ENCODE assay signal across 12 cellular contexts in the genomic region with DNA sequence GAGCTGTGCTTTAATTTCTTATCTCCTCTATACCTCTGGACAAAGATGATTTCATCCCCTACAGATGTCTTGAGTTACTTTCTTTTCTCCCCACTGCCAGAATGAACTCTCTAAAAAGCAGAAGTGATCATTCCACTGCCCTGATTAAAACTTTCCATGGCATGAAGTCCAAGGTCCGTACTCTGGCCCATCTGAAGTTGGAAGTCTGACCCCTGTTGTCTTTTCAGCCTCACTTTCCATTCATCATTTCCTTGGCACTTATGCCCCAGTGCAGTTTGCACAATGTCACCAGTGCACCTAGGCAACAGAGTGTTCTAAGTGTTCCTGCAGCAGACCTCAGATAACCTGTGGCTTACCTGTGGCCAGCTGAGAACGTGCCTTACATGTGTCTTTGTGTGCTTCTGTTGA.
DNase-seq lines count a peak whose midpoint lies in the region; ATAC-seq, FAIRE-seq and TF ChIP-seq lines count a peak whose summit lies in the region.
"Had no signal": no experiment of that assay in that cellular context is flagged by ENCODE, and none has a peak within 500 bp of the region (broad histone marks: within the 10 kb centered on the region; RNA-seq: fewer than 3 reads in every experiment).

No MANE protein-coding gene starts in this region.

- FAIRE-seq in GM12891 (lab: Jason Lieb, UNC), result peak; percentile 55

- POLR2A ChIA-PET in HEK293 (lab: Yijun Ruan, JAX), result no interaction called here
- POLR2A ChIA-PET in OCI-LY7 (lab: Charles Lee), result no interaction called here

- no TSS peak for BruUV-seq in OCI-LY7 (replicated peaks; lab: Mats Ljungman, UMichigan)

- no peak overlapping the region for H2AFZ ChIP-seq in OCI-LY7 (ENCODE audit: low read length)
- H2AFZ ChIP-seq: GM23338 had no signal

- no peaks in the 10 kb centered on the region for H3K9me3 ChIP-seq in HEK293 (ENCODE audit: control insufficient read depth, insufficient read depth, low read depth, low read length)
- no peaks in the 10 kb centered on the region for H3K9me3 ChIP-seq in OCI-LY7 (ENCODE audit: low read length)

- H3K36me3 ChIP-seq in HEK293 (ENCODE audit: control insufficient read depth in 2 of 2, insufficient read depth in 1 of 2, low read length in 2 of 2), result no peaks in the 10 kb centered on the region
- H3K36me3 ChIP-seq in OCI-LY7 (ENCODE audit: insufficient read depth, low read length), result no peaks in the 10 kb centered on the region

- H3K4me1 ChIP-seq in HEK293 (ENCODE audit: control insufficient read depth, insufficient read depth, low read length), result no peaks in the 10 kb centered on the region
- H3K4me1 ChIP-seq in OCI-LY7 (ENCODE audit: insufficient read depth, low read length, poor library complexity, severe bottlenecking), result peaks cover 10% of the 10 kb centered on the region

- CTCF ChIA-PET in HEK293 (lab: Yijun Ruan, JAX), result interaction anchor here (0.8 kb wide), 1 partner anchor 62 kb away, joined by 5 read pairs; no protein-coding TSS in a partner anchor
- CTCF ChIA-PET in OCI-LY7 (lab: Charles Lee; ENCODE audit: unreplicated experiment), result no interaction called here

- ATAC-seq in GM21619 (IDR thresholded peaks at IDR 0.05; ENCODE audit: unreplicated experiment) (no peak), HG02571 (IDR thresholded peaks at IDR 0.05; ENCODE audit: unreplicated experiment) (no peak)
- ATAC-seq: activated naive CD4-positive, alpha-beta T cell treated with anti-CD3 and anti-CD28 coated beads, Interleukin-2, amount 50 U/mL, for 72 hours; GM23338 had no signal

- H3K27ac ChIP-seq in HEK293 (ENCODE audit: extremely low read depth, low read depth, low read length) (no peak overlapping the region), OCI-LY7 (ENCODE audit: low read depth, low read length, poor library complexity, severe bottlenecking) (no peak overlapping the region)

- no peak overlapping the region for H3K4me2 ChIP-seq in OCI-LY7 (ENCODE audit: low read length)
- H3K4me2 ChIP-seq: GM23338 had no signal

- no peaks in the 10 kb centered on the region for H4K20me1 ChIP-seq in OCI-LY7 (ENCODE audit: insufficient read depth, low read length)

- H3K4me3 ChIP-seq in HEK293 (ENCODE audit: low read depth, low read length), result no peak overlapping the region
- no peak overlapping the region for H3K4me3 ChIP-seq in OCI-LY7 (ENCODE audit: low read depth, low read length, poor library complexity, severe bottlenecking)
- H3K4me3 ChIP-seq: GM23338 had no signal

- TF ChIP-seq CTCF in HEK293 (tag by site-specific recombination; IDR thresholded peaks at IDR 0.05), result no peak
- no peak for TF ChIP-seq CTCF in OCI-LY7 (conservative IDR thresholded peaks at IDR 0.05; ENCODE audit: low read length)

- no peaks in the 10 kb centered on the region for H3K9me2 ChIP-seq in OCI-LY7 (ENCODE audit: insufficient read depth, low read length)

- no peaks in the 10 kb centered on the region for H3K79me2 ChIP-seq in OCI-LY7 (ENCODE audit: insufficient read depth, low read depth, low read length)

- no peak for DNase-seq in GM12891 (ENCODE audit: insufficient read length, low spot score)
- DNase-seq in OCI-LY7 (ENCODE audit: low spot score), result peak; percentile 3
- DNase-seq in iris pigment epithelial cell (ENCODE audit: low read depth), result peak; percentile 42
- DNase-seq in NCI-H774 (lab: John Stamatoyannopoulos, UW), result no peak
- DNase-seq in UCSD-AML1 (lab: John Stamatoyannopoulos, UW; ENCODE audit: unreplicated experiment), result no peak
- DNase-seq: NCI-H1694 treated with DMSO at 0.1 percent for 48 hours, trophoblast cell had no signal

- no peak for TF ChIP-seq POLR2A in GM12891 (IDR thresholded peaks at IDR 0.05; ENCODE audit: low read depth, low read length)

- intact Hi-C loops in OCI-LY7 (cut with micrococcal nuclease; ENCODE audit: unreplicated experiment), result no loop called here

TF ChIP-seq in GM12891, 5 proteins besides CTCF, POLR2A, EP300 and RAD21:
- TF ChIP-seq POLR2AphosphoS5 (IDR thresholded peaks at IDR 0.05; ENCODE audit: low read depth, low read length) (no peak), SPI1 (IDR thresholded peaks at IDR 0.05; ENCODE audit: low read depth, low read length) (peak; percentile 83)

TF ChIP-seq in HEK293, 187 proteins besides CTCF, POLR2A, EP300 and RAD21:
- TF ChIP-seq ZNF214 (tag by site-specific recombination; IDR thresholded peaks at IDR 0.05; ENCODE audit: borderline replicate concordance), result no peak
- TF ChIP-seq SCRT1 (tag by site-specific recombination; IDR thresholded peaks at IDR 0.05; ENCODE audit: borderline replicate concordance), result peak; percentile 45; the same call in 1 of the 2 replicates
- no peak for TF ChIP-seq ZNF561 (tag by site-specific recombination; IDR thresholded peaks at IDR 0.05; ENCODE audit: borderline replicate concordance)
- TF ChIP-seq PRDM1 (tag by site-specific recombination; IDR thresholded peaks at IDR 0.05), result peak; percentile 31; the same call in 1 of the 2 replicates
- no peak for TF ChIP-seq TCF7L2 (IDR thresholded peaks at IDR 0.05; ENCODE audit: borderline replicate concordance, low read depth, low read length)
- TF ChIP-seq, protein P1, sequence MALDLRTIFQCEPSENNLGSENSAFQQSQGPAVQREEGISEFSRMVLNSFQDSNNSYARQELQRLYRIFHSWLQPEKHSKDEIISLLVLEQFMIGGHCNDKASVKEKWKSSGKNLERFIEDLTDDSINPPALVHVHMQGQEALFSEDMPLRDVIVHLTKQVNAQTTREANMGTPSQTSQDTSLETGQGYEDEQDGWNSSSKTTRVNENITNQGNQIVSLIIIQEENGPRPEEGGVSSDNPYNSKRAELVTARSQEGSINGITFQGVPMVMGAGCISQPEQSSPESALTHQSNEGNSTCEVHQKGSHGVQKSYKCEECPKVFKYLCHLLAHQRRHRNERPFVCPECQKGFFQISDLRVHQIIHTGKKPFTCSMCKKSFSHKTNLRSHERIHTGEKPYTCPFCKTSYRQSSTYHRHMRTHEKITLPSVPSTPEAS (tag by site-specific recombination; IDR thresholded peaks at IDR 0.05), result no peak
- peak; percentile 86 for TF ChIP-seq SCRT2 (tag by site-specific recombination; IDR thresholded peaks at IDR 0.05)

Comparison
In these comparisons a context has a peak if more than half of its experiments do, and no peak if none do; other contexts are left out.
1. DNase-seq: peak in OCI-LY7 (single experiment) and iris pigment epithelial cell (single experiment); none in GM12891 (single experiment), NCI-H774 (single experiment) and UCSD-AML1 (single experiment).